In the genomic region with DNA sequence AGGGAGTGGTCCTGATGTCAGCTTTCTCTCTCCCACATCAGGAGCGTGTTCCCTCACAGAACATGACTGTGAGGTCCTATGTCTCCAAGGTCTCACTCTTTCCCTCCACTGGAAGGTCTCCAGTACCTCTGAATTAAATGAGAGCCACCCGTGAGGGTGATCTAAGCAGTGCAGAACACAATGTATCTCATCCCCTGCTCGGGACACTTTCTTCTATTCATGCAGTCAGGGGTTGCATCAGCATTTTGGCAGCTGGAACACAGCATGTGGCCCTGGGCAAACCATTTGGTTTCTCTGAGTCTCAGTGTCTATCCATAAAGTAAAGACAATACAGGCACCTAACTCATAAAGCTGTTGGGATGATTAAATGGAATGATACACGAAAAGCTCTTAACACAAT, we compare ENCODE assay signal across 20 cellular contexts. TPM values are rescaled to one million over a fixed set of nuclear protein-coding genes. Genes with fewer than 3 reads are reported as not detected.
DNase-seq lines count a peak whose midpoint lies in the region; ATAC-seq, FAIRE-seq and TF ChIP-seq lines count a peak whose summit lies in the region.
"Had no signal": no experiment of that assay in that cellular context is flagged by ENCODE, and none has a peak within 500 bp of the region (broad histone marks: within the 10 kb centered on the region; RNA-seq: fewer than 3 reads in every experiment).

No MANE protein-coding gene starts in this region.

- ATAC-seq in heart right ventricle (peak in 5 of 8 donors; percentile 33 to 93 (median 81)), psoas muscle (peak; percentile 68 to 94 (median 93)), GM19397 (IDR thresholded peaks at IDR 0.05; ENCODE audit: unreplicated experiment) (no peak), pancreas (no peak)
- ATAC-seq: mucosa of descending colon had no signal

- TF ChIP-seq CTCF in mammary epithelial cell (conservative IDR thresholded peaks at IDR 0.05 in 1 of 2, IDR thresholded peaks at IDR 0.05 in 1 of 2; ENCODE audit: extremely low read depth in 1 of 2, insufficient read depth in 1 of 2, low read depth in 1 of 2, low read length in 2 of 2) (no peak), heart right ventricle (IDR thresholded peaks at IDR 0.05) (no peak), psoas muscle (IDR thresholded peaks at IDR 0.05) (no peak), pancreas (IDR thresholded peaks at IDR 0.05) (no peak)

- H3K27me3 ChIP-seq in MG63, result no peaks in the 10 kb centered on the region
- H3K27me3 ChIP-seq in mammary epithelial cell (ENCODE audit: insufficient read depth, low read length), result no peaks in the 10 kb centered on the region
- peaks cover 0 to 3% (median 0%) of the 10 kb centered on the region in 7 donors for H3K27me3 ChIP-seq in heart right ventricle
- H3K27me3 ChIP-seq in psoas muscle (ENCODE audit: insufficient read depth in 3 of 3, low read length in 2 of 3), result no peaks in the 10 kb centered on the region
- H3K27me3 ChIP-seq in pancreas, result no peaks in the 10 kb centered on the region
- H3K27me3 ChIP-seq: neutrophil had no signal

- CTCF ChIA-PET in mammary epithelial cell (lab: Charles Lee; ENCODE audit: low non-redundant PET), result interaction anchor here (0.5 kb wide), 1 partner anchor 536 kb away, joined by 3 read pairs; no protein-coding TSS in a partner anchor

- H3K4me1 ChIP-seq in mammary epithelial cell (ENCODE audit: insufficient read depth, low read length) (peaks cover 16% of the 10 kb centered on the region), heart right ventricle (no peaks in the 10 kb centered on the region), psoas muscle (peaks cover 6% of the 10 kb centered on the region), pancreas (no peaks in the 10 kb centered on the region)

- no peak for FAIRE-seq in pancreas (lab: Jason Lieb, UNC)
- FAIRE-seq: GM18507, islet of Langerhans, urothelium cell line had no signal

- H2AFZ ChIP-seq in mammary epithelial cell (ENCODE audit: low read depth, low read length), result peak overlapping the region; percentile 69

- H3K4me2 ChIP-seq in mammary epithelial cell (ENCODE audit: insufficient read depth, low read depth, low read length), result no peak overlapping the region

- H3K4me3 ChIP-seq in MG63, result no peak overlapping the region
- H3K4me3 ChIP-seq in mammary epithelial cell (replicated peaks in 1 of 3; ENCODE audit: insufficient read depth in 1 of 3, low read depth in 2 of 3, low read length in 3 of 3), result no peak overlapping the region
- no peak overlapping the region for H3K4me3 ChIP-seq in heart right ventricle
- H3K4me3 ChIP-seq in psoas muscle, result no peak overlapping the region
- H3K4me3 ChIP-seq in pancreas, result no peak overlapping the region
- H3K4me3 ChIP-seq: coronary artery, mucosa of descending colon had no signal

- no peak overlapping the region for H3K9ac ChIP-seq in mammary epithelial cell (ENCODE audit: insufficient read depth, low read length)

- H3K27ac ChIP-seq in mammary epithelial cell (ENCODE audit: insufficient read depth, low read depth, low read length) (no peak overlapping the region), heart right ventricle (no peak overlapping the region), psoas muscle (no peak overlapping the region), pancreas (no peak overlapping the region)
- H3K27ac ChIP-seq: coronary artery, neutrophil had no signal

- H3K9me3 ChIP-seq in MG63 (no peaks in the 10 kb centered on the region), mammary epithelial cell (replicated peaks; ENCODE audit: insufficient read depth, low read length) (no peaks in the 10 kb centered on the region), heart right ventricle (no peaks in the 10 kb centered on the region), psoas muscle (no peaks in the 10 kb centered on the region), pancreas (no peaks in the 10 kb centered on the region)
- H3K9me3 ChIP-seq: mucosa of descending colon, neutrophil had no signal

- intact Hi-C loops in mammary epithelial cell (cut with micrococcal nuclease) (no loop called here), heart right ventricle (cut with DNase I) (loop anchor here in 1 of 10 donors (2.0 kb wide), 1 partner anchor 34 kb away; a partner anchor contains a TSS), psoas muscle (cut with DNase I) (no loop called here), pancreas (cut with DNase I) (no loop called here)

- H3K36me3 ChIP-seq in MG63 (no peaks in the 10 kb centered on the region), mammary epithelial cell (ENCODE audit: insufficient read depth, low read length) (no peaks in the 10 kb centered on the region), heart right ventricle (no peaks in the 10 kb centered on the region), psoas muscle (ENCODE audit: insufficient read depth in 1 of 2, low read depth in 1 of 2) (no peaks in the 10 kb centered on the region), pancreas (no peaks in the 10 kb centered on the region)
- H3K36me3 ChIP-seq: neutrophil had no signal

- no TSS peak for BruUV-seq in mammary epithelial cell (replicated peaks; lab: Mats Ljungman, UMichigan)

- WGBS in mammary epithelial cell (ENCODE audit: low coverage, missing lambda C conversion rate), result 32% methylated on average over 4 of the region's 4 CpGs
- 62 to 76% methylated on average over 4 of the region's 4 CpGs for WGBS in heart right ventricle, 2 donors
- WGBS in psoas muscle, 3 donors, result 34 to 51% (median 45%) methylated on average over 4 of the region's 4 CpGs
- WGBS in pancreas, 2 donors, result 77 to 82% methylated on average over 4 of the region's 4 CpGs

- peak; percentile 48 for DNase-seq in MG63
- no peak for DNase-seq in mammary epithelial cell
- no peak for DNase-seq in heart right ventricle
- peak; percentile 49 to 81 for DNase-seq in psoas muscle
- no peak for DNase-seq in stimulated activated CD4-positive, alpha-beta T cell treated with anti-CD3 and anti-CD28 coated beads, Interleukin-4, amount 100 ng/mL, for 4 hours
- no peak for DNase-seq in pancreas
- DNase-seq in NCI-H2107 (lab: John Stamatoyannopoulos, UW), result no peak
- DNase-seq: activated CD4-positive, alpha-beta T cell treated with anti-CD3 and anti-CD28 coated beads for 48 hours; activated gamma-delta T cell treated with Interleukin-2 at 50 U/mL for 16 hours; anterior cingulate cortex; GOT3; mucosa of descending colon; NCI-H1436 treated with DMSO at 0.1 percent for 48 hours; NCI-H774 had no signal

- in situ Hi-C loops in mammary epithelial cell (cut with MboI; ENCODE audit: low sequenced_read_pairs in 2 of 2), result no loop called here

- H3K79me2 ChIP-seq in mammary epithelial cell (ENCODE audit: insufficient read depth, low read length), result no peaks in the 10 kb centered on the region

- no peaks in the 10 kb centered on the region for H4K20me1 ChIP-seq in mammary epithelial cell (ENCODE audit: insufficient read depth, low read length)

- dilution Hi-C loops in mammary epithelial cell (cut with HindIII; ENCODE audit: low sequenced_read_pairs), result no loop called here

RNA-seq across cellular contexts. Expression of a gene that starts 34.2 kb away (rescaled TPM):
- total RNA-seq in MG63 (2014; rRNA removed; shearing (Covaris generic); ENCODE audit: low replicate concordance), result 0.52 and 2.6 TPM in 2 replicates
- 1 to 10 TPM in 1 of 2 donors, under 1 TPM in 1; 0.47 to 6.5 TPM for total RNA-seq in mammary epithelial cell
- 0.16 TPM for polyA plus RNA-seq in mammary epithelial cell
- not detected for polyA minus RNA-seq in mammary epithelial cell
- total RNA-seq in heart right ventricle, result 10 to 100 TPM in 4 of 10 donors, 1 to 10 TPM in 6; 3.2 to 32.0 (median 7.1) TPM
- polyA plus RNA-seq in heart right ventricle, result 1 to 10 TPM; 3.8 to 6.4 TPM
- 10 to 100 TPM in 2 of 4 donors, 1 to 10 TPM in 2; 6.1 to 63.2 (median 33.4) TPM for total RNA-seq in psoas muscle
- 10 to 100 TPM in 2 of 3 donors, 1 to 10 TPM in 1; 4.7 to 14.1 (median 11.0) TPM for polyA plus RNA-seq in psoas muscle
- total RNA-seq in pancreas, result 10 to 100 TPM in 3 of 6 donors, 1 to 10 TPM in 3; 3.7 to 24.1 (median 12.6) TPM
- polyA plus RNA-seq in pancreas, result 10 to 100 TPM in 1 of 2 donors, 1 to 10 TPM in 1; 7.9 to 48.0 TPM

Comparison
In these comparisons a context has a peak if more than half of its experiments do, and no peak if none do; other contexts are left out.
1. DNase-seq: peak in MG63 (single experiment) and psoas muscle (2 of 2); none in mammary epithelial cell (single experiment), heart right ventricle (0 of 2), stimulated activated CD4-positive, alpha-beta T cell treated with anti-CD3 and anti-CD28 coated beads, Interleukin-4, amount 100 ng/mL, for 4 hours (0 of 2), pancreas (0 of 6) and NCI-H2107 (single experiment).
2. ATAC-seq: peak in heart right ventricle (5 of 8) and psoas muscle (4 of 4); none in GM19397 (single experiment) and pancreas (0 of 4).